ENCODE assay signal across 18 cellular contexts in genomic region chr5:12901696-12902095, GRCh38.
DNase-seq lines count a peak whose midpoint lies in the region; ATAC-seq, FAIRE-seq and TF ChIP-seq lines count a peak whose summit lies in the region.
"Had no signal": no experiment of that assay in that cellular context is flagged by ENCODE, and none has a peak within 500 bp of the region (broad histone marks: within the 10 kb centered on the region; RNA-seq: fewer than 3 reads in every experiment).

No MANE protein-coding gene starts in this region.

- H3K79me1 ChIP-seq in trophoblast cell (ENCODE audit: low read length) = no peaks in the 10 kb centered on the region

- intact Hi-C loops in HepG2 (cut with micrococcal nuclease; ENCODE audit: unreplicated experiment) = no loop called here

- POLR2A ChIA-PET in HepG2 (lab: Yijun Ruan, JAX) = no interaction called here

- no TSS peak for BruUV-seq in HepG2 (replicated peaks; lab: Mats Ljungman, UMichigan)

- no peak overlapping the region for H2BK5ac ChIP-seq in trophoblast cell (ENCODE audit: low read depth, low read length, poor library complexity)

- TF ChIP-seq CTCF in bronchial epithelial cell (IDR thresholded peaks at IDR 0.05; ENCODE audit: insufficient read depth, low read length, severe bottlenecking) = no peak
- no peak for TF ChIP-seq CTCF in HepG2 (CRISPR knock-in tag; IDR thresholded peaks at IDR 0.05)

- no peaks in the 10 kb centered on the region for H3K79me2 ChIP-seq in trophoblast cell (ENCODE audit: control insufficient read depth, insufficient read depth, low read length, poor library complexity)
- no peaks in the 10 kb centered on the region for H3K79me2 ChIP-seq in HepG2 (ENCODE audit: insufficient read depth, low read length)

- in situ Hi-C loops in HepG2 (cut with HindIII; ENCODE audit: extremely low pct_ligation_motif_present, low pct_unique_long_range_greater_than_20kb) = no loop called here

- peak; percentile 48 for FAIRE-seq in HTR-8/SVneo (lab: Jason Lieb, UNC)
- FAIRE-seq in bronchial epithelial cell (lab: Jason Lieb, UNC) = no peak
- no peak for FAIRE-seq in HepG2 (lab: Jason Lieb, UNC)
- FAIRE-seq: GM12878, GM18507 had no signal

- TF ChIP-seq POLR2A in HepG2 (IDR thresholded peaks at IDR 0.05; ENCODE audit: insufficient read depth in 1 of 2, low read depth in 2 of 2, low read length in 2 of 2) = no peak

- H3K18ac ChIP-seq in trophoblast cell (ENCODE audit: low read length) = no peak overlapping the region

- CTCF ChIA-PET in HepG2 (lab: Yijun Ruan, JAX; ENCODE audit: low intra/inter-chr PET ratio, low total read pairs) = no interaction called here

- no CpG with 5 or more reads among the region's 1 CpG for WGBS in trophoblast cell (ENCODE audit: extremely low coverage, insufficient coverage, insufficient read length)
- 9% methylated on average over 1 of the region's 1 CpG for WGBS in HepG2 (ENCODE audit: low lambda C conversion rate)

- peak; percentile 31 for DNase-seq in DMS53 (lab: John Stamatoyannopoulos, UW)
- DNase-seq in HTR-8/SVneo (ENCODE audit: insufficient read length, low spot score) = no peak
- peak; percentile 16 for DNase-seq in bronchial epithelial cell (ENCODE audit: low read depth)
- peak; percentile 2 to 45 for DNase-seq in trophoblast cell
- DNase-seq in HepG2 (ENCODE audit: low spot score) = no peak
- no peak for DNase-seq in DMS 273 treated with DMSO at 0.1 percent for 48 hours (lab: John Stamatoyannopoulos, UW)
- DNase-seq: 8988T; AML-193; Caco-2; CD8-positive, alpha-beta memory T cell; DMS79; H7; KG1 had no signal

- no peak overlapping the region for H2BK120ac ChIP-seq in trophoblast cell (ENCODE audit: insufficient read depth, low read length, poor library complexity)

- peaks cover 0 to 2% of the 10 kb centered on the region in 2 experiments for H3K4me1 ChIP-seq in trophoblast cell (ENCODE audit: control insufficient read depth in 1 of 2, insufficient read depth in 2 of 2, low read length in 2 of 2)
- H3K4me1 ChIP-seq in HepG2 (ENCODE audit: insufficient read depth, low read length) = no peaks in the 10 kb centered on the region
- H3K4me1 ChIP-seq: BLaER1, Caco-2 had no signal

- no peak overlapping the region for H3K14ac ChIP-seq in trophoblast cell (ENCODE audit: low read length)

- no peak overlapping the region for H2AK5ac ChIP-seq in trophoblast cell (ENCODE audit: low read length)

- H4K91ac ChIP-seq in trophoblast cell (ENCODE audit: low read depth, low read length) = no peak overlapping the region

- H3K9ac ChIP-seq in trophoblast cell (ENCODE audit: low read length) (no peak overlapping the region), HepG2 (ENCODE audit: insufficient read depth, low read depth, low read length) (no peak overlapping the region)
- H3K9ac ChIP-seq: BLaER1 had no signal

- H3K9me3 ChIP-seq in trophoblast cell (ENCODE audit: insufficient read depth, low read depth, low read length) (no peaks in the 10 kb centered on the region), HepG2 (ENCODE audit: low read length) (peaks cover 85% of the 10 kb centered on the region)
- H3K9me3 ChIP-seq: BLaER1, Caco-2 had no signal

- H3K23ac ChIP-seq in trophoblast cell (ENCODE audit: low read length) = no peak overlapping the region

- H3K4me2 ChIP-seq in trophoblast cell (ENCODE audit: low read length) (no peak overlapping the region), HepG2 (ENCODE audit: low read depth, low read length) (no peak overlapping the region)
- H3K4me2 ChIP-seq: BLaER1, GM23338 had no signal

- no peak overlapping the region for H4K12ac ChIP-seq in trophoblast cell (ENCODE audit: low read depth, low read length)

- H3K4ac ChIP-seq in trophoblast cell (ENCODE audit: low read depth, low read length) = no peak overlapping the region

- H4K8ac ChIP-seq in trophoblast cell (ENCODE audit: low read depth, low read length) = no peak overlapping the region

- no peaks in the 10 kb centered on the region for H4K20me1 ChIP-seq in HepG2 (ENCODE audit: insufficient read depth, low read length)
- H4K20me1 ChIP-seq: BLaER1 had no signal

- H2AFZ ChIP-seq in trophoblast cell (ENCODE audit: insufficient read depth, low read length, poor library complexity) (no peak overlapping the region), HepG2 (ENCODE audit: low read length) (no peak overlapping the region)
- H2AFZ ChIP-seq: GM23338 had no signal

- H3K36me3 ChIP-seq in bronchial epithelial cell (ENCODE audit: control insufficient read depth, insufficient read depth, low read length) = no peaks in the 10 kb centered on the region
- H3K36me3 ChIP-seq in trophoblast cell (ENCODE audit: control insufficient read depth in 1 of 2, insufficient read depth in 2 of 2, low read length in 2 of 2) = no peaks in the 10 kb centered on the region
- no peaks in the 10 kb centered on the region for H3K36me3 ChIP-seq in HepG2 (replicated peaks in 1 of 2; ENCODE audit: control insufficient read depth in 1 of 2, insufficient read depth in 2 of 2, low read length in 2 of 2)
- H3K36me3 ChIP-seq: BLaER1 had no signal

- H3K4me3 ChIP-seq in bronchial epithelial cell (ENCODE audit: low read depth, low read length) (no peak overlapping the region), trophoblast cell (ENCODE audit: low read depth, low read length) (no peak overlapping the region), HepG2 (replicated peaks in 1 of 3; ENCODE audit: insufficient read depth in 1 of 3, low read depth in 2 of 3, low read length in 3 of 3) (no peak overlapping the region)
- H3K4me3 ChIP-seq: BLaER1, GM12878, GM23338 had no signal

- TF ChIP-seq EP300 in HepG2 (IDR thresholded peaks at IDR 0.05; ENCODE audit: low read depth in 2 of 2, low read length in 2 of 2) (no peak), HepG2 (CRISPR knock-in tag; IDR thresholded peaks at IDR 0.05; ENCODE audit: borderline replicate concordance) (no peak)

- no peak overlapping the region for H2BK12ac ChIP-seq in trophoblast cell (ENCODE audit: low read length)

- ATAC-seq in HepG2 (no peak), GM21515 (IDR thresholded peaks at IDR 0.05; ENCODE audit: unreplicated experiment) (no peak)
- ATAC-seq: GM12878, GM23338 had no signal

- H3K27me3 ChIP-seq in bronchial epithelial cell (ENCODE audit: control insufficient read depth, insufficient read depth, low read length) (no peaks in the 10 kb centered on the region), trophoblast cell (ENCODE audit: insufficient read depth, low read length) (no peaks in the 10 kb centered on the region), HepG2 (ENCODE audit: control insufficient read depth in 1 of 2, insufficient read depth in 2 of 2, low read length in 2 of 2) (no peaks in the 10 kb centered on the region)
- H3K27me3 ChIP-seq: BLaER1 had no signal

- TF ChIP-seq RAD21 in HepG2 (CRISPR knock-in tag; IDR thresholded peaks at IDR 0.05) = no peak

- no peak overlapping the region for H3K27ac ChIP-seq in trophoblast cell (ENCODE audit: low read depth, low read length)
- H3K27ac ChIP-seq in HepG2 (ENCODE audit: extremely low read length, insufficient read depth, low read length) = no peak overlapping the region
- H3K27ac ChIP-seq: BLaER1 had no signal

TF ChIP-seq in HepG2, 621 proteins besides CTCF, POLR2A, EP300 and RAD21 (continues in another document):
- TF ChIP-seq ZNF225 (CRISPR knock-in tag; IDR thresholded peaks at IDR 0.05) = no peak
- no peak for TF ChIP-seq TCF12 (IDR thresholded peaks at IDR 0.05)
- TF ChIP-seq TCF12 (CRISPR knock-in tag; IDR thresholded peaks at IDR 0.05) = no peak
- TF ChIP-seq BCL6 (CRISPR knock-in tag; IDR thresholded peaks at IDR 0.05) = no peak
- no peak for TF ChIP-seq ZC3H13 (CRISPR knock-in tag; IDR thresholded peaks at IDR 0.05)
- TF ChIP-seq, protein P1, sequence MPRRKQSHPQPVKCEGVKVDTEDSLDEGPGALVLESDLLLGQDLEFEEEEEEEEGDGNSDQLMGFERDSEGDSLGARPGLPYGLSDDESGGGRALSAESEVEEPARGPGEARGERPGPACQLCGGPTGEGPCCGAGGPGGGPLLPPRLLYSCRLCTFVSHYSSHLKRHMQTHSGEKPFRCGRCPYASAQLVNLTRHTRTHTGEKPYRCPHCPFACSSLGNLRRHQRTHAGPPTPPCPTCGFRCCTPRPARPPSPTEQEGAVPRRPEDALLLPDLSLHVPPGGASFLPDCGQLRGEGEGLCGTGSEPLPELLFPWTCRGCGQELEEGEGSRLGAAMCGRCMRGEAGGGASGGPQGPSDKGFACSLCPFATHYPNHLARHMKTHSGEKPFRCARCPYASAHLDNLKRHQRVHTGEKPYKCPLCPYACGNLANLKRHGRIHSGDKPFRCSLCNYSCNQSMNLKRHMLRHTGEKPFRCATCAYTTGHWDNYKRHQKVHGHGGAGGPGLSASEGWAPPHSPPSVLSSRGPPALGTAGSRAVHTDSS (CRISPR knock-in tag; conservative IDR thresholded peaks at IDR 0.05) = no peak
- TF ChIP-seq HNF4A (CRISPR knock-in tag; IDR thresholded peaks at IDR 0.05) = no peak
- no peak for TF ChIP-seq ARNTL (CRISPR knock-in tag; IDR thresholded peaks at IDR 0.05)
- no peak for TF ChIP-seq ZNF589 (CRISPR knock-in tag; conservative IDR thresholded peaks at IDR 0.05)
- no peak for TF ChIP-seq RELA (CRISPR knock-in tag; IDR thresholded peaks at IDR 0.05)
- TF ChIP-seq ZNF564 (CRISPR knock-in tag; IDR thresholded peaks at IDR 0.05) = no peak
- TF ChIP-seq, protein P2, sequence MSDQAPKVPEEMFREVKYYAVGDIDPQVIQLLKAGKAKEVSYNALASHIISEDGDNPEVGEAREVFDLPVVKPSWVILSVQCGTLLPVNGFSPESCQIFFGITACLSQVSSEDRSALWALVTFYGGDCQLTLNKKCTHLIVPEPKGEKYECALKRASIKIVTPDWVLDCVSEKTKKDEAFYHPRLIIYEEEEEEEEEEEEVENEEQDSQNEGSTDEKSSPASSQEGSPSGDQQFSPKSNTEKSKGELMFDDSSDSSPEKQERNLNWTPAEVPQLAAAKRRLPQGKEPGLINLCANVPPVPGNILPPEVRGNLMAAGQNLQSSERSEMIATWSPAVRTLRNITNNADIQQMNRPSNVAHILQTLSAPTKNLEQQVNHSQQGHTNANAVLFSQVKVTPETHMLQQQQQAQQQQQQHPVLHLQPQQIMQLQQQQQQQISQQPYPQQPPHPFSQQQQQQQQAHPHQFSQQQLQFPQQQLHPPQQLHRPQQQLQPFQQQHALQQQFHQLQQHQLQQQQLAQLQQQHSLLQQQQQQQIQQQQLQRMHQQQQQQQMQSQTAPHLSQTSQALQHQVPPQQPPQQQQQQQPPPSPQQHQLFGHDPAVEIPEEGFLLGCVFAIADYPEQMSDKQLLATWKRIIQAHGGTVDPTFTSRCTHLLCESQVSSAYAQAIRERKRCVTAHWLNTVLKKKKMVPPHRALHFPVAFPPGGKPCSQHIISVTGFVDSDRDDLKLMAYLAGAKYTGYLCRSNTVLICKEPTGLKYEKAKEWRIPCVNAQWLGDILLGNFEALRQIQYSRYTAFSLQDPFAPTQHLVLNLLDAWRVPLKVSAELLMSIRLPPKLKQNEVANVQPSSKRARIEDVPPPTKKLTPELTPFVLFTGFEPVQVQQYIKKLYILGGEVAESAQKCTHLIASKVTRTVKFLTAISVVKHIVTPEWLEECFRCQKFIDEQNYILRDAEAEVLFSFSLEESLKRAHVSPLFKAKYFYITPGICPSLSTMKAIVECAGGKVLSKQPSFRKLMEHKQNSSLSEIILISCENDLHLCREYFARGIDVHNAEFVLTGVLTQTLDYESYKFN (CRISPR knock-in tag; conservative IDR thresholded peaks at IDR 0.05) = no peak

Comparison
In these comparisons a context has a peak if more than half of its experiments do, and no peak if none do; other contexts are left out.
1. DNase-seq: peak in DMS53 (single experiment), bronchial epithelial cell (single experiment) and trophoblast cell (2 of 2); none in HTR-8/SVneo (single experiment), HepG2 (single experiment) and DMS 273 treated with DMSO at 0.1 percent for 48 hours (single experiment).